ENCODE assay signal across 28 cellular contexts in the genomic region with DNA sequence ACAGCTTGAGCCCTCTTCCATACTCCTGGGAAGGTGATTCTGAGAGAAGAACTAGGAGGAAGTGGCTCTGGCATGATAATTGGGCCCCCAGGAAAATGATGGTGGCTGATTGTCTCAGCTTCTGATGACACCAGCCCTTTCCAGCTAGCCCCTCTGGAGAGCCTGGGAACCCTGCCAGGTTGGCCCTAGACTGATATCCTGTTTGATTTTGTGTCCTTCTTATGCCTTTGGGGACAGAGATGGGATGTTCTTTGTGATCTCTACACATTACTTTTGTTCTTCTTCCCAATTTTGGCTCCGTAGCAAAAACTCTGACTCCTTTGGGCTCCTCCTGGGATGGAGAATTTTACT. TPM values are rescaled to one million over a fixed set of nuclear protein-coding genes. Genes with fewer than 3 reads are reported as not detected.
"Had no signal": no experiment of that assay in that cellular context is flagged by ENCODE, and none has a peak within 500 bp of the region (broad histone marks: within the 10 kb centered on the region; RNA-seq: fewer than 3 reads in every experiment).

No MANE protein-coding gene starts in this region.

- H3K4me1 Mint-ChIP-seq: activated B cell treated with CpG ODN at 0.5 μM for 24 hours; activated CD4-positive, alpha-beta T cell treated with anti-CD3 and anti-CD28 coated beads, Interleukin-2, amount 10 ng/mL, durations not matched to agents 7 days and 5 days; activated naive CD8-positive, alpha-beta T cell treated with anti-CD3 and anti-CD28 coated beads, Interleukin-2, amount 10 ng/mL, durations not matched to agents 7 days and 5 days; T-cell had no signal

- ATAC-seq: T-cell had no signal

- H3K27ac Mint-ChIP-seq: activated B cell treated with CpG ODN at 0.5 μM for 24 hours; activated CD4-positive, alpha-beta memory T cell treated with anti-CD3 and anti-CD28 coated beads for 36 hours; activated CD4-positive, alpha-beta T cell treated with anti-CD3 and anti-CD28 coated beads, Interleukin-2, amount 10 ng/mL, durations not matched to agents 7 days and 5 days; activated naive CD8-positive, alpha-beta T cell treated with anti-CD3 and anti-CD28 coated beads, Interleukin-2, amount 10 ng/mL, durations not matched to agents 7 days and 5 days; activated T-helper 2 cell treated with anti-CD3 and anti-CD28 coated beads, Interferon-gamma antibody, Interleukin-2, Interleukin-4, amounts not matched to agents 10 μg/mL and 5 μg/mL and 100 μg/mL, durations not matched to agents 14 hours and 24 hours and 36 hours; dendritic cell treated with granulocyte-macrophage colony-stimulating factor and Interleukin-4, amounts not matched to agents 40 ng/mL and 50 ng/mL, for 4 days; T-cell had no signal

- H3K9me3 Mint-ChIP-seq: activated B cell treated with CpG ODN at 0.5 μM for 24 hours; activated CD4-positive, alpha-beta memory T cell treated with anti-CD3 and anti-CD28 coated beads for 36 hours; activated CD4-positive, alpha-beta T cell treated with anti-CD3 and anti-CD28 coated beads, Interleukin-2, amount 10 ng/mL, durations not matched to agents 7 days and 5 days; activated naive CD8-positive, alpha-beta T cell treated with anti-CD3 and anti-CD28 coated beads, Interleukin-2, amount 10 ng/mL, durations not matched to agents 7 days and 5 days; activated T-helper 2 cell treated with anti-CD3 and anti-CD28 coated beads, Interferon-gamma antibody, Interleukin-2, Interleukin-4, amounts not matched to agents 10 μg/mL and 5 μg/mL and 100 μg/mL, durations not matched to agents 14 hours and 24 hours and 36 hours; dendritic cell treated with granulocyte-macrophage colony-stimulating factor and Interleukin-4, amounts not matched to agents 40 ng/mL and 50 ng/mL, for 4 days; T-cell had no signal

- H3K4me3 Mint-ChIP-seq: activated B cell treated with CpG ODN at 0.5 μM for 24 hours; activated CD4-positive, alpha-beta memory T cell treated with anti-CD3 and anti-CD28 coated beads for 36 hours; activated CD4-positive, alpha-beta T cell treated with anti-CD3 and anti-CD28 coated beads, Interleukin-2, amount 10 ng/mL, durations not matched to agents 7 days and 5 days; activated naive CD8-positive, alpha-beta T cell treated with anti-CD3 and anti-CD28 coated beads, Interleukin-2, amount 10 ng/mL, durations not matched to agents 7 days and 5 days; dendritic cell treated with granulocyte-macrophage colony-stimulating factor and Interleukin-4, amounts not matched to agents 40 ng/mL and 50 ng/mL, for 4 days; T-cell had no signal

- H3K36me3 Mint-ChIP-seq: activated CD4-positive, alpha-beta memory T cell treated with anti-CD3 and anti-CD28 coated beads for 36 hours; activated naive CD8-positive, alpha-beta T cell treated with anti-CD3 and anti-CD28 coated beads, Interleukin-2, amount 10 ng/mL, durations not matched to agents 7 days and 5 days; T-cell had no signal

- DNase-seq: activated B cell treated with CpG ODN at 0.5 μM for 24 hours; activated CD4-positive, alpha-beta memory T cell treated with anti-CD3 and anti-CD28 coated beads for 36 hours; activated CD4-positive, alpha-beta T cell treated with anti-CD3 and anti-CD28 coated beads for 1 hour; activated CD4-positive, alpha-beta T cell treated with anti-CD3 and anti-CD28 coated beads, Interleukin-2, amount 10 ng/mL, durations not matched to agents 7 days and 5 days; activated gamma-delta T cell treated with Interleukin-2 at 50 U/mL for 16 hours; activated naive CD4-positive, alpha-beta T cell treated with anti-CD3 and anti-CD28 coated beads, Interleukin-2, amount 50 U/mL, for 16 hours; activated naive CD8-positive, alpha-beta T cell treated with anti-CD3 and anti-CD28 coated beads, Interleukin-2, amount 10 ng/mL, durations not matched to agents 7 days and 5 days; activated T-cell treated with anti-CD3 and anti-CD28 coated beads for 4 hours; activated T-cell treated with anti-CD3 and anti-CD28 coated beads, Interleukin-2, amount 50 U/mL, for 48 hours; adrenal gland; anterior cingulate cortex; cerebellar nuclear complex; Kasumi-1; KBM-7; NCI-H1048; NCI-H1417 treated with DMSO at 0.1 percent for 48 hours; NCI-H1694; NCI-H446; NCI-H524; NCI-H82; T-cell; T-helper 2 cell; T1000 had no signal

RNA-seq across cellular contexts. Expression of a gene that starts 39.7 kb away (rescaled TPM):
- total RNA-seq: activated B cell treated with CpG ODN at 0.5 μM for 24 hours; activated CD4-positive, alpha-beta memory T cell treated with anti-CD3 and anti-CD28 coated beads for 36 hours; activated CD4-positive, alpha-beta T cell treated with anti-CD3 and anti-CD28 coated beads, Interleukin-2, amount 10 ng/mL, durations not matched to agents 7 days and 5 days; activated CD8-positive, alpha-beta memory T cell treated with anti-CD3 and anti-CD28 coated beads for 36 hours; activated naive CD8-positive, alpha-beta T cell treated with anti-CD3 and anti-CD28 coated beads, Interleukin-2, amount 10 ng/mL, durations not matched to agents 7 days and 5 days; activated T-helper 2 cell treated with anti-CD3 and anti-CD28 coated beads, Interferon-gamma antibody, Interleukin-2, Interleukin-4, amounts not matched to agents 10 μg/mL and 5 μg/mL and 100 μg/mL, durations not matched to agents 14 hours and 24 hours and 36 hours; adrenal gland; cardiac septum; SK-MEL-5; T-cell had no signal
